Comparison of ENCODE assay signal across 14 cellular contexts in genomic region chr6:35582315-35582714, GRCh38.
DNase-seq lines count a peak whose midpoint lies in the region; ATAC-seq and TF ChIP-seq lines count a peak whose summit lies in the region.
"Had no signal": no experiment of that assay in that cellular context is flagged by ENCODE, and none has a peak within 500 bp of the region (broad histone marks: within the 10 kb centered on the region; RNA-seq: fewer than 3 reads in every experiment).

No MANE protein-coding gene starts in this region.

- no peak overlapping the region for H3K4me3 Mint-ChIP-seq in activated naive CD4-positive, alpha-beta T cell treated with anti-CD3 and anti-CD28 coated beads for 36 hours

- peak overlapping the region; percentile 55 for H3K27ac Mint-ChIP-seq in activated naive CD4-positive, alpha-beta T cell treated with anti-CD3 and anti-CD28 coated beads for 36 hours

- no peaks in the 10 kb centered on the region for H3K36me3 ChIP-seq in testis (ENCODE audit: low read depth, missing control alignments)
- H3K36me3 ChIP-seq in A673 (ENCODE audit: insufficient read depth, low read length, poor library complexity, severe bottlenecking), result no peaks in the 10 kb centered on the region

- H3K9me3 ChIP-seq in testis, result no peaks in the 10 kb centered on the region
- no peaks in the 10 kb centered on the region for H3K9me3 ChIP-seq in A673 (ENCODE audit: low read depth, low read length, poor library complexity, severe bottlenecking)
- H3K9me3 ChIP-seq: HAP-1, Peyer's patch had no signal

- TF ChIP-seq CTCF in fibroblast of villous mesenchyme (IDR thresholded peaks at IDR 0.05; ENCODE audit: insufficient read depth, low read depth, low read length) (no peak), testis (IDR thresholded peaks at IDR 0.05) (no peak), A673 (conservative IDR thresholded peaks at IDR 0.05; ENCODE audit: low read depth, low read length) (no peak)

- TF ChIP-seq POLR2A in testis (IDR thresholded peaks at IDR 0.05), result no peak

- H3K9me3 Mint-ChIP-seq in activated naive CD4-positive, alpha-beta T cell treated with anti-CD3 and anti-CD28 coated beads for 36 hours, result no peaks in the 10 kb centered on the region

- intact Hi-C loops in activated naive CD4-positive, alpha-beta T cell treated with anti-CD3 and anti-CD28 coated beads for 36 hours (cut with micrococcal nuclease), result no loop called here
- intact Hi-C loops in testis (cut with DNase I; ENCODE audit: low total_unique reads) (no loop called here), A673 (cut with micrococcal nuclease; ENCODE audit: unreplicated experiment) (loop anchor here (2.0 to 10.0 kb wide), 2 partner anchors 58 to 102 kb away; no protein-coding TSS in a partner anchor)

- H3K27ac ChIP-seq in testis, result peak overlapping the region; percentile 1 to 97
- no peak overlapping the region for H3K27ac ChIP-seq in A673 (ENCODE audit: low read depth, low read length, poor library complexity, severe bottlenecking)

- peaks cover 30% of the 10 kb centered on the region for H3K4me1 ChIP-seq in testis
- H3K4me1 ChIP-seq in A673 (ENCODE audit: insufficient read depth, low read length, poor library complexity, severe bottlenecking), result no peaks in the 10 kb centered on the region
- H3K4me1 ChIP-seq: HAP-1 had no signal

- BruUV-seq in A673 (replicated peaks; lab: Mats Ljungman, UMichigan), result no TSS peak

- CTCF ChIA-PET in activated naive CD4-positive, alpha-beta T cell treated with anti-CD3 and anti-CD28 coated beads for 36 hours (lab: Charles Lee), result interaction anchor here (0.5 to 14.5 kb wide), 8 partner anchors 9 to 156 kb away, joined by 3 to 207 read pairs (median 8); partner anchors contain the start of gene ARMC12
- CTCF ChIA-PET in A673 (lab: Charles Lee), result interaction anchor here (1.8 kb wide), 1 partner anchor 155 kb away, joined by 8 read pairs; the partner anchor contains the start of gene ARMC12

- 63 to 80% methylated on average over 2 of the region's 2 CpGs for WGBS in testis, 2 donors

- H3K27me3 Mint-ChIP-seq in activated naive CD4-positive, alpha-beta T cell treated with anti-CD3 and anti-CD28 coated beads for 36 hours (ENCODE audit: low read depth), result no peaks in the 10 kb centered on the region

- peaks cover 54% of the 10 kb centered on the region for H3K4me1 Mint-ChIP-seq in activated naive CD4-positive, alpha-beta T cell treated with anti-CD3 and anti-CD28 coated beads for 36 hours (ENCODE audit: low read depth)

- H3K4me3 ChIP-seq in fibroblast of villous mesenchyme (ENCODE audit: low read depth, low read length), result no peak overlapping the region
- no peak overlapping the region for H3K4me3 ChIP-seq in testis
- no peak overlapping the region for H3K4me3 ChIP-seq in A673 (ENCODE audit: low read depth, low read length, poor library complexity, severe bottlenecking)
- H3K4me3 ChIP-seq: HAP-1, Peyer's patch had no signal

- H3K27me3 ChIP-seq in testis, result no peaks in the 10 kb centered on the region
- H3K27me3 ChIP-seq in A673 (replicated peaks; ENCODE audit: insufficient read depth, low read depth, low read length, poor library complexity), result no peaks in the 10 kb centered on the region
- H3K27me3 ChIP-seq: Peyer's patch had no signal

- POLR2A ChIA-PET in A673 (lab: Charles Lee; ENCODE audit: low non-redundant PET), result no interaction called here

- DNase-seq in activated naive CD4-positive, alpha-beta T cell treated with anti-CD3 and anti-CD28 coated beads for 36 hours, result no peak
- no peak for DNase-seq in activated naive CD4-positive, alpha-beta T cell treated with Interleukin-2 at 50 U/mL for 16 hours
- DNase-seq in NCI-H82 (lab: John Stamatoyannopoulos, UW) (peak; percentile 89), fibroblast of villous mesenchyme (ENCODE audit: low read depth) (peak; percentile 25), testis (no peak), A673 (ENCODE audit: low spot score) (no peak), NCI-H446 treated with DMSO at 0.1 percent for 48 hours (lab: John Stamatoyannopoulos, UW) (no peak)
- DNase-seq: NCI-H1092, NCI-H345, NCI-H748 treated with DMSO at 0.1 percent for 48 hours, Peyer's patch, SHP77 treated with DMSO at 0.1 percent for 48 hours had no signal

- peaks cover 40% of the 10 kb centered on the region for H3K36me3 Mint-ChIP-seq in activated naive CD4-positive, alpha-beta T cell treated with anti-CD3 and anti-CD28 coated beads for 36 hours (ENCODE audit: low read depth)

- no peak for ATAC-seq in HG03469 (IDR thresholded peaks at IDR 0.05; ENCODE audit: unreplicated experiment)

Comparison
In these comparisons a context has a peak if more than half of its experiments do, and no peak if none do; other contexts are left out.
1. DNase-seq: peak in NCI-H82 (single experiment) and fibroblast of villous mesenchyme (single experiment); none in activated naive CD4-positive, alpha-beta T cell treated with anti-CD3 and anti-CD28 coated beads for 36 hours (single experiment), activated naive CD4-positive, alpha-beta T cell treated with Interleukin-2 at 50 U/mL for 16 hours (single experiment), testis (single experiment), A673 (single experiment) and NCI-H446 treated with DMSO at 0.1 percent for 48 hours (single experiment).